24 cellular contexts compared by ENCODE assay signal in the genomic region with DNA sequence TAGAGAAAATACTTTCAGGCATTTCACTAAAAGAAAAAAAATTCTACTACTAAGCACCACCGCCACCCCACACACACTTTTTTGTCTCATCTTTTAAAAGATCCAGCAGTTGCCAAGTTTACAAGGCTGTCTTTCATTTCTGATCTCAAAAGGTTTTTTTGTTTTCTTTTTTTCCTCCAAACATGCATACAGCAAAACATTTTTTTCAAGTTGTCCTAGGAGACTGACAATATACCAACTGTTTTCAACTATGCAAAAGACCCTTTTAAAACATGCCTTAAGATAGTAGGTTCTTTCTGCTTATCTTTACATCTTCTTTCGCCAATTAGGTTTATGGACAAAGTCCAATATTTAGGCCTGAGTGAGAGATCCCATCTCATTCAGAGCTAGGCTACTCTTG.
"Had no signal": no experiment of that assay in that cellular context is flagged by ENCODE, and none has a peak within 500 bp of the region (broad histone marks: within the 10 kb centered on the region; RNA-seq: fewer than 3 reads in every experiment).

No MANE protein-coding gene starts in this region.

- DNase-seq: hypothalamus; immature natural killer cell; kidney; left colon; left lung; lower lobe of right lung; mammary epithelial cell; mesendoderm; naive B cell; natural killer cell; nephron progenitor cell; occipital lobe; right lobe of liver; stimulated activated CD4-positive, alpha-beta T cell treated with anti-CD3 and anti-CD28 coated beads, Interleukin-12 subunit alpha, Interleukin-12 subunit beta, amount 100 ng/mL, for 4 hours; stimulated activated CD4-positive, alpha-beta T cell treated with anti-CD3 and anti-CD28 coated beads, Interleukin-15, amount 100 ng/mL, for 24 hours; stimulated activated CD4-positive, alpha-beta T cell treated with anti-CD3 and anti-CD28 coated beads, Interleukin-2, amount 100 ng/mL, for 24 hours; stimulated activated CD4-positive, alpha-beta T cell treated with anti-CD3 and anti-CD28 coated beads, Interleukin-4, amount 100 ng/mL, for 1 hour; stimulated activated naive B cell treated with anti-CD40 and anti-IgM and Interleukin-4, amounts not matched to agents 10 μg/mL and 1 μg/mL and 100 μg/mL, for 72 hours; stimulated activated naive CD8-positive, alpha-beta T cell treated with anti-CD3 and anti-CD28 coated beads, Interleukin-15, Interleukin-2, amounts not matched to agents 100 U/mL and 50 U/mL, for 24 hours; stomach; testis; thyroid gland; transverse colon; upper lobe of left lung had no signal
